Comparison of ENCODE assay signal across 1 cellular context in the genomic region with DNA sequence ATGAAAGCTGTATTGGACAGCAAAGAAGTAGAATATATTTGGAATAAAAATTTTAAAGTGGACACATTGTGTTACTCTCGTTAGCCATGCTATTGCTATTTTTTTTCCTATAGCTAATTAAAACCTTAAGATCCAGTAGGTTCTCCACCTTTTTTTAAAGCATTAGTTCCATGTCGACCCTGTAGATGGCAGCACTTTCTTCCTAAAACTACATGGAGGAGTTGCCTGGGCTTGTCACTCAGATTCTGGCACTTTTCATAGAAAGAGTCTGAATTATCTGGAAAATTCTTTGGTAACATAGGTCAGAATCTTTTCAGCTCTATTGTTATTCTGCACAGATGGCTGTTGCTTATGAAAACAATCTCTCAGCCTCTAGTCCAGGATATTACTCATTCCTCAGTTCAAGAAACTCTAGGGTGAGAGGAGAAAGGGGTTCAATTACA.
TF ChIP-seq lines count a peak whose summit lies in the region.

No MANE protein-coding gene starts in this region.

TF ChIP-seq in HEK293, 187 proteins besides CTCF, POLR2A, EP300 and RAD21 (continued from another document):
- TF ChIP-seq OSR2 (tag by site-specific recombination; IDR thresholded peaks at IDR 0.05) (no peak), ZBTB20 (tag by site-specific recombination; IDR thresholded peaks at IDR 0.05) (peak; percentile 49; the same call in 1 of the 2 replicates), ZNF311 (tag by site-specific recombination; IDR thresholded peaks at IDR 0.05; ENCODE audit: borderline replicate concordance) (no peak), OVOL3 (tag by site-specific recombination; IDR thresholded peaks at IDR 0.05) (no peak), ZNF292 (tag by site-specific recombination; IDR thresholded peaks at IDR 0.05; ENCODE audit: borderline replicate concordance, low read depth) (no peak), SP3 (tag by site-specific recombination; IDR thresholded peaks at IDR 0.05) (no peak), ZNF747 (tag by site-specific recombination; IDR thresholded peaks at IDR 0.05) (no peak), ZNF391 (tag by site-specific recombination; IDR thresholded peaks at IDR 0.05; ENCODE audit: borderline replicate concordance, low read depth) (no peak), ZNF416 (tag by site-specific recombination; IDR thresholded peaks at IDR 0.05) (no peak), ZNF677 (tag by site-specific recombination; IDR thresholded peaks at IDR 0.05) (no peak), YY2 (tag by site-specific recombination; IDR thresholded peaks at IDR 0.05) (no peak), PATZ1 (tag by site-specific recombination; IDR thresholded peaks at IDR 0.05) (no peak), ZSCAN16 (tag by site-specific recombination; IDR thresholded peaks at IDR 0.05) (no peak), ZNF521 (tag by site-specific recombination; IDR thresholded peaks at IDR 0.05) (no peak), ZNF169 (tag by site-specific recombination; IDR thresholded peaks at IDR 0.05) (no peak)
- TF ChIP-seq, protein P1, sequence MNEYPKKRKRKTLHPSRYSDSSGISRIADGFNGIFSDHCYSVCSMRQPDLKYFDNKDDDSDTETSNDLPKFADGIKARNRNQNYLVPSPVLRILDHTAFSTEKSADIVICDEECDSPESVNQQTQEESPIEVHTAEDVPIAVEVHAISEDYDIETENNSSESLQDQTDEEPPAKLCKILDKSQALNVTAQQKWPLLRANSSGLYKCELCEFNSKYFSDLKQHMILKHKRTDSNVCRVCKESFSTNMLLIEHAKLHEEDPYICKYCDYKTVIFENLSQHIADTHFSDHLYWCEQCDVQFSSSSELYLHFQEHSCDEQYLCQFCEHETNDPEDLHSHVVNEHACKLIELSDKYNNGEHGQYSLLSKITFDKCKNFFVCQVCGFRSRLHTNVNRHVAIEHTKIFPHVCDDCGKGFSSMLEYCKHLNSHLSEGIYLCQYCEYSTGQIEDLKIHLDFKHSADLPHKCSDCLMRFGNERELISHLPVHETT (tag by site-specific recombination; IDR thresholded peaks at IDR 0.05), result no peak
- TF ChIP-seq, protein P2, sequence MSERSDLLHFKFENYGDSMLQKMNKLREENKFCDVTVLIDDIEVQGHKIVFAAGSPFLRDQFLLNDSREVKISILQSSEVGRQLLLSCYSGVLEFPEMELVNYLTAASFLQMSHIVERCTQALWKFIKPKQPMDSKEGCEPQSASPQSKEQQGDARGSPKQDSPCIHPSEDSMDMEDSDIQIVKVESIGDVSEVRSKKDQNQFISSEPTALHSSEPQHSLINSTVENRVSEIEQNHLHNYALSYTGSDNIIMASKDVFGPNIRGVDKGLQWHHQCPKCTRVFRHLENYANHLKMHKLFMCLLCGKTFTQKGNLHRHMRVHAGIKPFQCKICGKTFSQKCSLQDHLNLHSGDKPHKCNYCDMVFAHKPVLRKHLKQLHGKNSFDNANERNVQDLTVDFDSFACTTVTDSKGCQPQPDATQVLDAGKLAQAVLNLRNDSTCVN (tag by site-specific recombination; optimal IDR thresholded peaks at IDR 0.05), result no peak
- TF ChIP-seq, protein P3, sequence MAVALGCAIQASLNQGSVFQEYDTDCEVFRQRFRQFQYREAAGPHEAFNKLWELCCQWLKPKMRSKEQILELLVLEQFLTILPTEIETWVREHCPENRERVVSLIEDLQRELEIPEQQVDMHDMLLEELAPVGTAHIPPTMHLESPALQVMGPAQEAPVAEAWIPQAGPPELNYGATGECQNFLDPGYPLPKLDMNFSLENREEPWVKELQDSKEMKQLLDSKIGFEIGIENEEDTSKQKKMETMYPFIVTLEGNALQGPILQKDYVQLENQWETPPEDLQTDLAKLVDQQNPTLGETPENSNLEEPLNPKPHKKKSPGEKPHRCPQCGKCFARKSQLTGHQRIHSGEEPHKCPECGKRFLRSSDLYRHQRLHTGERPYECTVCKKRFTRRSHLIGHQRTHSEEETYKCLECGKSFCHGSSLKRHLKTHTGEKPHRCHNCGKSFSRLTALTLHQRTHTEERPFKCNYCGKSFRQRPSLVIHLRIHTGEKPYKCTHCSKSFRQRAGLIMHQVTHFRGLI (tag by site-specific recombination; IDR thresholded peaks at IDR 0.05), result 0 out of 2 replicates have a peak, but pooled peaks have one; percentile 22
- TF ChIP-seq, protein P4, sequence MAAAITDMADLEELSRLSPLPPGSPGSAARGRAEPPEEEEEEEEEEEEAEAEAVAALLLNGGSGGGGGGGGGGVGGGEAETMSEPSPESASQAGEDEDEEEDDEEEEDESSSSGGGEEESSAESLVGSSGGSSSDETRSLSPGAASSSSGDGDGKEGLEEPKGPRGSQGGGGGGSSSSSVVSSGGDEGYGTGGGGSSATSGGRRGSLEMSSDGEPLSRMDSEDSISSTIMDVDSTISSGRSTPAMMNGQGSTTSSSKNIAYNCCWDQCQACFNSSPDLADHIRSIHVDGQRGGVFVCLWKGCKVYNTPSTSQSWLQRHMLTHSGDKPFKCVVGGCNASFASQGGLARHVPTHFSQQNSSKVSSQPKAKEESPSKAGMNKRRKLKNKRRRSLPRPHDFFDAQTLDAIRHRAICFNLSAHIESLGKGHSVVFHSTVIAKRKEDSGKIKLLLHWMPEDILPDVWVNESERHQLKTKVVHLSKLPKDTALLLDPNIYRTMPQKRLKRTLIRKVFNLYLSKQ (tag by site-specific recombination; IDR thresholded peaks at IDR 0.05; ENCODE audit: borderline replicate concordance), result no peak
